19 cellular contexts compared by ENCODE assay signal in the genomic region with DNA sequence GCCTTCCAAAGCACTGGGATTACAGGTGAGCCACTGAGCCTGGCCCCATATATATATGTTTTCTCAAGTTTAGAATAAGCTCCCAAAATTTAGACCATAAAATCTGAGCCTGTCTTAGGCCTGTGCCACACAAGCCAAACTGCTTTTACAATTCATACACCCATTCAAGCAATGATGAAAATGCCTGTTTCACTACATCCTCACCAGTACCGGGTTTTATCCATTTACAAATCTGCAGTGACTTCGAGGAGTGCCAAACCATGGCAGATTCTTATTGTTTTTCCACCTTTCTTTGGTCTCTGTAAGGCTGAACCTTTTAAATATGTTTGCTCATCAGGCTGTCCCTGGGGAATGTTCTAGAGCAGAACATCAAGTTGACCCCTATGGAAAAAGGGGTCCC. TPM values are rescaled to one million over a fixed set of nuclear protein-coding genes. Genes with fewer than 3 reads are reported as not detected.
A peak's percentile ranks its signal among the peaks of the same experiment; 100 is the strongest.
DNase-seq lines count a peak whose midpoint lies in the region; ATAC-seq, FAIRE-seq and TF ChIP-seq lines count a peak whose summit lies in the region.
"Had no signal": no experiment of that assay in that cellular context is flagged by ENCODE, and none has a peak within 500 bp of the region (broad histone marks: within the 10 kb centered on the region; RNA-seq: fewer than 3 reads in every experiment).

No MANE protein-coding gene starts in this region.

- no peak for TF ChIP-seq POLR2A in GM12892 (IDR thresholded peaks at IDR 0.05; ENCODE audit: low read depth, low read length)

- no peak for DNase-seq in CD4-positive, alpha-beta memory T cell
- DNase-seq in natural killer cell (no peak), GM12892 (ENCODE audit: insufficient read length) (no peak), NCI-H2227 treated with DMSO at 0.1 percent for 48 hours (lab: John Stamatoyannopoulos, UW) (no peak)
- DNase-seq: adrenal gland; COR-L47; GOT3; left cardiac atrium; NCI-H1048; NCI-H2029 treated with DMSO at 0.1 percent for 48 hours; NCI-H510A; NK-92 treated with Interleukin-12 subunit alpha and Interleukin-12 subunit beta, amount 100 ng/mL, for 24 hours; spleen; stimulated activated CD8-positive, alpha-beta memory T cell treated with anti-CD3 and anti-CD28 coated beads, Interleukin-4, amount 100 ng/mL, for 48 hours had no signal

- H3K9me3 Mint-ChIP-seq in CD4-positive, alpha-beta memory T cell = peaks cover 0 to 6% (median 0%) of the 10 kb centered on the region in 8 donors
- H3K9me3 Mint-ChIP-seq in natural killer cell = no peaks in the 10 kb centered on the region

- no peak overlapping the region for H3K4me3 ChIP-seq in CD4-positive, alpha-beta memory T cell (ENCODE audit: low read length in 2 of 2)
- H3K4me3 ChIP-seq: adrenal gland, cardiac muscle cell, spleen, suprapubic skin had no signal

- FAIRE-seq in GM12892 (lab: Jason Lieb, UNC) = no peak

- peak overlapping the region in 4 of 7 donors; percentile 68 to 91 (median 76) for H3K27ac Mint-ChIP-seq in CD4-positive, alpha-beta memory T cell
- H3K27ac Mint-ChIP-seq in natural killer cell = peak overlapping the region; percentile 73 to 92

- peak overlapping the region in 7 of 8 donors; percentile 15 to 79 (median 73) for H3K4me3 Mint-ChIP-seq in CD4-positive, alpha-beta memory T cell
- H3K4me3 Mint-ChIP-seq in natural killer cell = peak overlapping the region; percentile 80

- H3K36me3 ChIP-seq in CD4-positive, alpha-beta memory T cell (ENCODE audit: insufficient read depth, low read length) = no peaks in the 10 kb centered on the region
- H3K36me3 ChIP-seq: adrenal gland, cardiac muscle cell, spleen, suprapubic skin had no signal

- POLR2A ChIA-PET in CD4-positive, alpha-beta memory T cell (lab: Charles Lee; ENCODE audit: partially characterized antibody) = interaction anchor here (1.2 kb wide), 1 partner anchor 18 kb away, joined by 3 read pairs; no protein-coding TSS in a partner anchor

- peak overlapping the region; percentile 7; the same call in 1 of the 2 replicates for H3K27ac ChIP-seq in 22Rv1
- H3K27ac ChIP-seq in CD4-positive, alpha-beta memory T cell (ENCODE audit: low read depth, low read length) = no peak overlapping the region
- peak overlapping the region; percentile 51 for H3K27ac ChIP-seq in angular gyrus (ENCODE audit: low read depth, low read length)
- H3K27ac ChIP-seq: cardiac muscle cell, suprapubic skin had no signal

- intact Hi-C loops in CD4-positive, alpha-beta memory T cell (cut with micrococcal nuclease) = no loop called here
- intact Hi-C loops in natural killer cell (cut with micrococcal nuclease) = no loop called here

- peaks cover 19% of the 10 kb centered on the region for H3K4me1 ChIP-seq in CD4-positive, alpha-beta memory T cell (ENCODE audit: insufficient read depth, low read length)

- CTCF ChIA-PET in CD4-positive, alpha-beta memory T cell (lab: Charles Lee; ENCODE audit: partially characterized antibody) = no interaction called here

- peaks cover 0 to 8% of the 10 kb centered on the region in 2 donors for H3K36me3 Mint-ChIP-seq in CD4-positive, alpha-beta memory T cell
- no peaks in the 10 kb centered on the region for H3K36me3 Mint-ChIP-seq in natural killer cell

- no peaks in the 10 kb centered on the region for H3K9me3 ChIP-seq in CD4-positive, alpha-beta memory T cell (ENCODE audit: control insufficient read depth in 1 of 2, low read length in 2 of 2)
- H3K9me3 ChIP-seq: adrenal gland, suprapubic skin had no signal

- H3K4me1 Mint-ChIP-seq in CD4-positive, alpha-beta memory T cell = peaks cover 14 to 35% (median 18%) of the 10 kb centered on the region in 4 donors
- H3K4me1 Mint-ChIP-seq in natural killer cell = peaks cover 20 to 34% of the 10 kb centered on the region in 2 donors

- peaks cover 0 to 1% of the 10 kb centered on the region in 2 donors for H3K27me3 Mint-ChIP-seq in CD4-positive, alpha-beta memory T cell
- H3K27me3 Mint-ChIP-seq in natural killer cell (ENCODE audit: low read depth in 2 of 2) = no peaks in the 10 kb centered on the region

- TF ChIP-seq CTCF in 22Rv1 (IDR thresholded peaks at IDR 0.05) (no peak), natural killer cell (IDR thresholded peaks at IDR 0.05) (no peak)

- no peaks in the 10 kb centered on the region for H3K27me3 ChIP-seq in CD4-positive, alpha-beta memory T cell (ENCODE audit: insufficient read depth, low read length)
- H3K27me3 ChIP-seq: adrenal gland, suprapubic skin had no signal

- ATAC-seq in natural killer cell (no peak), HG03196 (IDR thresholded peaks at IDR 0.05; ENCODE audit: unreplicated experiment) (no peak)
- ATAC-seq: left cardiac atrium had no signal

RNA-seq across cellular contexts. Expression of a gene that starts 9.6 kb away (rescaled TPM):
- total RNA-seq in CD4-positive, alpha-beta memory T cell = 10 to 100 TPM; 30.3 to 30.9 TPM
- 10 to 100 TPM in 1 of 2 donors, 1 to 10 TPM in 1; 1.9 to 18.9 TPM for polyA plus RNA-seq in CD4-positive, alpha-beta memory T cell
- total RNA-seq in natural killer cell = 10 to 100 TPM; 18.5 to 22.2 (median 20.6) TPM
- polyA plus RNA-seq in GM12892 (2012; ENCODE audit: missing spikeins) = 3.5 TPM
